ENCODE assay signal across 8 cellular contexts in genomic region chr3:129316121-129317013, GRCh38. TPM values are rescaled to one million over a fixed set of nuclear protein-coding genes. Genes with fewer than 3 reads are reported as not detected.
DNase-seq lines count a peak whose midpoint lies in the region; ATAC-seq, FAIRE-seq and TF ChIP-seq lines count a peak whose summit lies in the region.

No MANE protein-coding gene starts in this region.

- CTCF ChIA-PET in Calu3 (lab: Charles Lee) = interaction anchor here (0.6 to 1.8 kb wide), 13 partner anchors 12 to 513 kb away, joined by 3 to 11 read pairs (median 6); partner anchors contain the start of genes COPG1, IFT122 and MBD4

- H3K27me3 Mint-ChIP-seq in Calu3 (ENCODE audit: unreplicated experiment) = no peaks in the 10 kb centered on the region

- H3K4me3 Mint-ChIP-seq in Calu3 (ENCODE audit: low read depth, unreplicated experiment) = peak overlapping the region; percentile 76

- no peaks in the 10 kb centered on the region for H3K9me3 ChIP-seq in psoas muscle

- peak overlapping the region; percentile 89 for H3K27ac ChIP-seq in psoas muscle

- H3K4me3 ChIP-seq in NB4 (ENCODE audit: low read depth, low read length) (peak overlapping the region; percentile 49), psoas muscle (peak overlapping the region; percentile 97)

- 0 to 1% (median 0%) methylated on average over 63 to 81 of the region's 81 CpGs for WGBS in psoas muscle, 3 donors

- TF ChIP-seq CTCF in Calu3 (IDR thresholded peaks at IDR 0.05; ENCODE audit: unreplicated experiment) (peak; percentile 89), NB4 (IDR thresholded peaks at IDR 0.05; ENCODE audit: low read depth, low read length) (peak; percentile 64), psoas muscle (IDR thresholded peaks at IDR 0.05) (peak; percentile 44)

- BruUV-seq in Calu3 (replicated peaks; lab: Mats Ljungman, UMichigan) = no TSS peak

- ATAC-seq in GM21576 (IDR thresholded peaks at IDR 0.05; ENCODE audit: unreplicated experiment) = peak; percentile 35
- ATAC-seq in left ventricle myocardium superior = peak; percentile 67
- peak; percentile 67 to 81 (median 78) for ATAC-seq in psoas muscle

- no peaks in the 10 kb centered on the region for H3K9me3 Mint-ChIP-seq in Calu3 (ENCODE audit: low read depth, unreplicated experiment)

- H3K27ac Mint-ChIP-seq in Calu3 (ENCODE audit: unreplicated experiment) = peak overlapping the region; percentile 77

- H3K4me1 ChIP-seq in psoas muscle = peaks cover 12% of the 10 kb centered on the region

- no peaks in the 10 kb centered on the region for H3K27me3 ChIP-seq in psoas muscle (ENCODE audit: insufficient read depth in 3 of 3, low read length in 2 of 3)

- peaks cover 41% of the 10 kb centered on the region for H3K36me3 Mint-ChIP-seq in Calu3 (ENCODE audit: insufficient read depth, unreplicated experiment)

- intact Hi-C loops in Calu3 (cut with micrococcal nuclease; ENCODE audit: unreplicated experiment) (no loop called here), left ventricle myocardium superior (cut with micrococcal nuclease) (no loop called here), psoas muscle (cut with DNase I) (no loop called here)

- no peak for FAIRE-seq in urothelium cell line (lab: Jason Lieb, UNC)

- no peaks in the 10 kb centered on the region for H3K36me3 ChIP-seq in psoas muscle (ENCODE audit: insufficient read depth in 1 of 2, low read depth in 1 of 2)

- DNase-seq in Calu3 (peak; percentile 95), NB4 (ENCODE audit: low read depth) (peak; percentile 86), T-helper 1 cell (peak; percentile 62 to 93 (median 79)), amniotic epithelial cell (ENCODE audit: low read depth) (peak; percentile 69), left ventricle myocardium superior (peak; percentile 91), psoas muscle (peak; percentile 86 to 93), urothelium cell line (ENCODE audit: low spot score) (peak; percentile 87)

- peaks cover 11% of the 10 kb centered on the region for H3K4me1 Mint-ChIP-seq in Calu3 (ENCODE audit: low read depth, unreplicated experiment)

- peak; percentile 98 for TF ChIP-seq POLR2A in NB4 (IDR thresholded peaks at IDR 0.05; ENCODE audit: extremely low read depth, insufficient read length)

RNA-seq across cellular contexts. Expression of gene HMCES, which starts 37.7 kb away (rescaled TPM):
- total RNA-seq in Calu3 (2022) = 67.1 and 83.6 TPM in 2 replicates
- 34.9 TPM for total RNA-seq in left ventricle myocardium superior
- total RNA-seq in psoas muscle = 10 to 100 TPM; 33.9 to 37.4 (median 37.0) TPM
- polyA plus RNA-seq in psoas muscle = 10 to 100 TPM; 32.6 to 35.7 (median 34.5) TPM

Comparison
In these comparisons a context has a peak if more than half of its experiments do, and no peak if none do; other contexts are left out.
1. Peak in every context shown above with its lines: DNase-seq, ATAC-seq, H3K4me3 ChIP-seq and H3K27ac ChIP-seq.